13 cellular contexts compared by ENCODE assay signal in genomic region chr5:145157841-145158240, GRCh38.
DNase-seq lines count a peak whose midpoint lies in the region; ATAC-seq and TF ChIP-seq lines count a peak whose summit lies in the region.
"Had no signal": no experiment of that assay in that cellular context is flagged by ENCODE, and none has a peak within 500 bp of the region (broad histone marks: within the 10 kb centered on the region; RNA-seq: fewer than 3 reads in every experiment).

No MANE protein-coding gene starts in this region.

- no peaks in the 10 kb centered on the region for H3K9me3 ChIP-seq in IMR-90 (ENCODE audit: control insufficient read depth, insufficient read depth, low read length)

- no peak overlapping the region for H3K9ac ChIP-seq in IMR-90 (ENCODE audit: low read depth, low read length)

- no peak overlapping the region for H4K5ac ChIP-seq in IMR-90 (ENCODE audit: low read depth, low read length)

- dilution Hi-C loops in IMR-90 (cut with HindIII; ENCODE audit: low sequenced_read_pairs, unreplicated experiment), result no loop called here

- POLR2A ChIA-PET in IMR-90 (lab: Charles Lee; ENCODE audit: unreplicated experiment), result no interaction called here

- CTCF ChIA-PET in IMR-90 (lab: Yijun Ruan, JAX), result no interaction called here

- H2BK120ac ChIP-seq in IMR-90 (ENCODE audit: low read depth, low read length), result no peak overlapping the region

- H3K4ac ChIP-seq in IMR-90 (ENCODE audit: low read depth, low read length), result no peak overlapping the region

- ATAC-seq in IMR-90 (ENCODE audit: low read depth) (peak; percentile 76), GM21367 (IDR thresholded peaks at IDR 0.05; ENCODE audit: unreplicated experiment) (no peak), GM19395 (IDR thresholded peaks at IDR 0.05; ENCODE audit: unreplicated experiment) (no peak)

- BruUV-seq in IMR-90 (replicated peaks; lab: Mats Ljungman, UMichigan), result no TSS peak

- H2BK15ac ChIP-seq in IMR-90 (ENCODE audit: low read depth, low read length), result no peak overlapping the region

- no peaks in the 10 kb centered on the region for H3K9me1 ChIP-seq in IMR-90 (ENCODE audit: insufficient read depth, low read length)

- no peak overlapping the region for H2BK20ac ChIP-seq in IMR-90 (ENCODE audit: low read depth, low read length)

- H3K27me3 ChIP-seq in IMR-90 (ENCODE audit: control insufficient read depth, insufficient read depth, low read length), result no peaks in the 10 kb centered on the region

- H2AK9ac ChIP-seq in IMR-90 (replicated peaks; ENCODE audit: low read depth, low read length, poor library complexity), result no peak overlapping the region

- H3K4me1 ChIP-seq in IMR-90 (ENCODE audit: control insufficient read depth, insufficient read depth, low read length), result peaks cover 4% of the 10 kb centered on the region; the same call in 1 of the 2 replicates

- no peak for TF ChIP-seq POLR2A in IMR-90 (IDR thresholded peaks at IDR 0.05; ENCODE audit: low read depth, low read length)

- TF ChIP-seq CTCF in IMR-90 (conservative IDR thresholded peaks at IDR 0.05; ENCODE audit: low read depth, low read length) (no peak), astrocyte of the spinal cord (IDR thresholded peaks at IDR 0.05; ENCODE audit: low read depth, low read length) (no peak)

- TF ChIP-seq RAD21 in IMR-90 (IDR thresholded peaks at IDR 0.05; ENCODE audit: low read length), result no peak

- H3K79me1 ChIP-seq in IMR-90 (ENCODE audit: low read depth in 1 of 2, low read length in 2 of 2), result no peaks in the 10 kb centered on the region

- H4K20me1 ChIP-seq in IMR-90 (ENCODE audit: insufficient read depth, low read length), result no peaks in the 10 kb centered on the region

- H3K56ac ChIP-seq in IMR-90 (ENCODE audit: extremely low read depth, insufficient read depth, low read length), result no peak overlapping the region

- H4K91ac ChIP-seq in IMR-90 (ENCODE audit: insufficient read depth, low read depth, low read length), result no peak overlapping the region

- no peaks in the 10 kb centered on the region for H3K36me3 ChIP-seq in IMR-90 (ENCODE audit: control insufficient read depth, insufficient read depth, low read length)

- H2AK5ac ChIP-seq in IMR-90 (ENCODE audit: low read depth, low read length), result no peak overlapping the region

- H3K14ac ChIP-seq in IMR-90 (replicated peaks; ENCODE audit: low read depth, low read length), result no peak overlapping the region

- in situ Hi-C loops in IMR-90 (cut with MboI; ENCODE audit: low sequenced_read_pairs), result no loop called here
- in situ Hi-C loops in astrocyte of the spinal cord (cut with HindIII; ENCODE audit: low sequenced_read_pairs), result no loop called here

- H3K27ac ChIP-seq in IMR-90 (ENCODE audit: insufficient read depth, low read length), result no peak overlapping the region

- H3K4me2 ChIP-seq in IMR-90 (ENCODE audit: low read depth, low read length), result no peak overlapping the region

- H3K18ac ChIP-seq in IMR-90 (ENCODE audit: low read depth, low read length), result no peak overlapping the region

- DNase-seq in IMR-90, result peak; percentile 58
- peak; percentile 5 for DNase-seq in astrocyte of the spinal cord (ENCODE audit: low read depth, low spot score)
- DNase-seq in hepatic stellate cell (ENCODE audit: low spot score), result peak; percentile 4
- DNase-seq in SIG-M5 (lab: John Stamatoyannopoulos, UW), result no peak
- no peak for DNase-seq in medulla oblongata (ENCODE audit: extremely low spot score)
- DNase-seq: Calu3; CD4-positive, alpha-beta memory T cell; DMS53; KBM-7; NCI-H1436 treated with DMSO at 0.1 percent for 48 hours; NCI-H2029 treated with DMSO at 0.1 percent for 48 hours had no signal

- no peak overlapping the region for H4K8ac ChIP-seq in IMR-90 (ENCODE audit: low read depth in 2 of 2, low read length in 2 of 2)

- intact Hi-C loops in IMR-90 (cut with micrococcal nuclease), result no loop called here

- H3K4me3 ChIP-seq in IMR-90 (ENCODE audit: insufficient read depth, low read depth, low read length) (no peak overlapping the region), astrocyte of the spinal cord (ENCODE audit: low read depth, low read length) (no peak overlapping the region)

- H2AFZ ChIP-seq in IMR-90 (replicated peaks; ENCODE audit: low read length, poor library complexity), result no peak overlapping the region

- no peak overlapping the region for H2BK5ac ChIP-seq in IMR-90 (ENCODE audit: low read depth, low read length, poor library complexity, severe bottlenecking)

- no peak overlapping the region for H3K23ac ChIP-seq in IMR-90 (ENCODE audit: low read depth, low read length)

TF ChIP-seq in IMR-90, 13 proteins besides CTCF, POLR2A, EP300 and RAD21:
- TF ChIP-seq, protein P1, sequence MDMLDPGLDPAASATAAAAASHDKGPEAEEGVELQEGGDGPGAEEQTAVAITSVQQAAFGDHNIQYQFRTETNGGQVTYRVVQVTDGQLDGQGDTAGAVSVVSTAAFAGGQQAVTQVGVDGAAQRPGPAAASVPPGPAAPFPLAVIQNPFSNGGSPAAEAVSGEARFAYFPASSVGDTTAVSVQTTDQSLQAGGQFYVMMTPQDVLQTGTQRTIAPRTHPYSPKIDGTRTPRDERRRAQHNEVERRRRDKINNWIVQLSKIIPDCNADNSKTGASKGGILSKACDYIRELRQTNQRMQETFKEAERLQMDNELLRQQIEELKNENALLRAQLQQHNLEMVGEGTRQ (IDR thresholded peaks at IDR 0.05; ENCODE audit: low read depth, low read length), result no peak
- TF ChIP-seq BHLHE40 (IDR thresholded peaks at IDR 0.05; ENCODE audit: low read depth, low read length), result no peak
- no peak for TF ChIP-seq RFX5 (IDR thresholded peaks at IDR 0.05; ENCODE audit: low read depth, low read length)
- no peak for TF ChIP-seq CEBPB (IDR thresholded peaks at IDR 0.05; ENCODE audit: low read depth, low read length)
- TF ChIP-seq FOS (IDR thresholded peaks at IDR 0.05; ENCODE audit: low read depth, low read length), result no peak
- no peak for TF ChIP-seq MXI1 (IDR thresholded peaks at IDR 0.05; ENCODE audit: borderline replicate concordance, low read depth, low read length)
- no peak for TF ChIP-seq NFE2L2 (IDR thresholded peaks at IDR 0.05; ENCODE audit: low read depth, low read length)
- no peak for TF ChIP-seq MAFK (IDR thresholded peaks at IDR 0.05; ENCODE audit: low read depth, low read length)
- no peak for TF ChIP-seq RCOR1 (IDR thresholded peaks at IDR 0.05; ENCODE audit: insufficient replicate concordance, low read length)
- TF ChIP-seq MAZ (IDR thresholded peaks at IDR 0.05; ENCODE audit: borderline replicate concordance, low read depth, low read length), result no peak
- no peak for TF ChIP-seq ELK1 (IDR thresholded peaks at IDR 0.05; ENCODE audit: borderline replicate concordance, low read depth, low read length)
- no peak for TF ChIP-seq SMC3 (IDR thresholded peaks at IDR 0.05; ENCODE audit: low read depth, low read length)
- TF ChIP-seq CHD1 (IDR thresholded peaks at IDR 0.05; ENCODE audit: low read depth, low read length), result no peak
TF ChIP-seq in IMR-90: peak in this region for 0.

Comparison
In these comparisons a context has a peak if more than half of its experiments do, and no peak if none do; other contexts are left out.
1. DNase-seq: peak in IMR-90 (single experiment), astrocyte of the spinal cord (single experiment) and hepatic stellate cell (single experiment); none in SIG-M5 (single experiment) and medulla oblongata (single experiment).